ENCODE assay signal across 10 cellular contexts in genomic region chr10:25682203-25682950, GRCh38.
DNase-seq lines count a peak whose midpoint lies in the region; ATAC-seq and TF ChIP-seq lines count a peak whose summit lies in the region.
"Had no signal": no experiment of that assay in that cellular context is flagged by ENCODE, and none has a peak within 500 bp of the region (broad histone marks: within the 10 kb centered on the region; RNA-seq: fewer than 3 reads in every experiment).

No MANE protein-coding gene starts in this region.

- peaks cover 0 to 10% (median 9%) of the 10 kb centered on the region in 3 donors for H3K4me1 ChIP-seq in skeletal muscle tissue (ENCODE audit: control insufficient read depth in 3 of 3, insufficient read depth in 3 of 3, low read length in 3 of 3)
- no peaks in the 10 kb centered on the region for H3K4me1 ChIP-seq in vagina

- H3K36me3 ChIP-seq in skeletal muscle tissue (ENCODE audit: control insufficient read depth in 3 of 3, insufficient read depth in 3 of 3, low read length in 3 of 3) (no peaks in the 10 kb centered on the region), vagina (no peaks in the 10 kb centered on the region)

- ATAC-seq in GM18517 (IDR thresholded peaks at IDR 0.05; ENCODE audit: unreplicated experiment), result no peak

- DNase-seq in LNCaP clone FGC (ENCODE audit: low read depth), result peak; percentile 40
- DNase-seq in amygdala (lab: John Stamatoyannopoulos, UW), result peak in 44 of 56 donors; percentile 13 to 81 (median 48)
- DNase-seq in hippocampal formation (lab: John Stamatoyannopoulos, UW), result peak; percentile 38 to 74
- DNase-seq in vagina (ENCODE audit: extremely low spot score in 2 of 2), result no peak
- no peak for DNase-seq in activated gamma-delta T cell (lab: John Stamatoyannopoulos, UW)
- no peak for DNase-seq in activated CD8-positive, alpha-beta memory T cell treated with anti-CD3 and anti-CD28 coated beads for 24 hours
- DNase-seq: activated naive CD8-positive, alpha-beta T cell treated with anti-CD3 and anti-CD28 coated beads, Interleukin-2, amount 10 ng/mL, durations not matched to agents 7 days and 5 days had no signal

- TF ChIP-seq POLR2A in vagina (IDR thresholded peaks at IDR 0.05), result no peak

- H3K4me3 ChIP-seq in LNCaP clone FGC (ENCODE audit: low read depth, low read length), result peak overlapping the region; percentile 33
- peak overlapping the region in 2 of 3 donors; percentile 42 to 47 for H3K4me3 ChIP-seq in skeletal muscle tissue (ENCODE audit: low read length in 3 of 3)
- H3K4me3 ChIP-seq in vagina, result peak overlapping the region in 1 of 2 donors; percentile 11
- H3K4me3 ChIP-seq: skin epidermis had no signal

- H3K27ac ChIP-seq in skeletal muscle tissue (ENCODE audit: low read depth, low read length) (peak overlapping the region; percentile 62), vagina (no peak overlapping the region)

- intact Hi-C loops in vagina (cut with DNase I), result no loop called here

- peak overlapping the region in 2 of 3 donors; percentile 11 to 74 for H3K9ac ChIP-seq in skeletal muscle tissue (ENCODE audit: low read depth in 1 of 3, low read length in 3 of 3)

- H3K9me3 ChIP-seq in skeletal muscle tissue (ENCODE audit: control insufficient read depth in 3 of 3, low read length in 3 of 3) (no peaks in the 10 kb centered on the region), vagina (no peaks in the 10 kb centered on the region)

- H3K27me3 ChIP-seq in skeletal muscle tissue (ENCODE audit: control insufficient read depth in 3 of 3, insufficient read depth in 3 of 3, low read length in 3 of 3), result no peaks in the 10 kb centered on the region
- H3K27me3 ChIP-seq in vagina, result no peaks in the 10 kb centered on the region

- TF ChIP-seq CTCF in LNCaP clone FGC (IDR thresholded peaks at IDR 0.05; ENCODE audit: control insufficient read depth, extremely low read depth, insufficient read depth) (peak; percentile 98), vagina (IDR thresholded peaks at IDR 0.05) (no peak)

Comparison
In these comparisons a context has a peak if more than half of its experiments do, and no peak if none do; other contexts are left out.
1. DNase-seq: peak in LNCaP clone FGC (single experiment), amygdala (44 of 56) and hippocampal formation (2 of 2); none in vagina (0 of 2), activated gamma-delta T cell (single experiment) and activated CD8-positive, alpha-beta memory T cell treated with anti-CD3 and anti-CD28 coated beads for 24 hours (single experiment).